18 cellular contexts compared by ENCODE assay signal in the genomic region with DNA sequence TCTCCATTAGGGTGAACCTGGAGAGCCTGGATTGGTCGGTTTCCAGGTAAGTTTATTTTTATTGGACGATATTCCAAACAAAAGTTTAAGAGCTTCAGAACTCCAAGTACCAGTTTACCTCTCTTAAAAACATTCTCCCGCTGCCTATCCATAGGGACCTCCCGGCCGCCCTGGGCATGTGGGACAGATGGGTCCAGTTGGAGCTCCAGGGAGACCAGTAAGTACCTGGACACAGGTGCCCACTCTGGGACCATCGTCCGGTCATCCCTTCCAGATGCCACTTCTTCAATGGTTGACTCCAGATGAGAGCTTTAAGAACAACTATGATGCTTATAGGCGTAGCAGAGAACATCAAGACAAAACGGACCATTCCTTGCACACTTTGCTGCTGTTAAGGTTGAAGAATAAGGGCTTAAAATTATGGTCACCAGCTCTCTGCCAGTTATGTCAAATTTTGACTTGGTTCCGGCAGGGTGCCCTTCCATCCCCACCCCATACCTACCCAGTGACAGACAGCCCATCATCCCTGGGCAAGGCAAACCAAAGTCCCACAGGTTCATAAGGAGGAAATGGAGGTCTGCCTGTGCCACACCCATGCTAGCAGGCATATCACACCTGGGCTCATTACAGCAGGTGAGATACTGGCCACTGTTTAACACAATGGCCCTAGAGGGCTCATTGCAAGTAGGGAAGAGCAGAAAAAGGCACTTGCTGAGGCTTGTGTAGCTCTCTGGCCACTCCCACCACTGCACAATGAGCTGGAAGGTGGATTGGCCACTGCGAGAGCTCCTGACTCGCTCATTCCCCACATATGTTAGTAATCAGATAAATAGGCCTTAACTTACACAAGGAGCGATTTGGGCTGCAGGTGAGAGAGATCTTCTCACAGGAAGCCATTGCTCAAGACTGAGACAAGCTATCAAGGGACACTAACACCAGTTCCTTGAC.
DNase-seq lines count a peak whose midpoint lies in the region; ATAC-seq and TF ChIP-seq lines count a peak whose summit lies in the region.
"Had no signal": no experiment of that assay in that cellular context is flagged by ENCODE, and none has a peak within 500 bp of the region (broad histone marks: within the 10 kb centered on the region; RNA-seq: fewer than 3 reads in every experiment).

No MANE protein-coding gene starts in this region.

- H3K27me3 ChIP-seq in left ventricle myocardium inferior (ENCODE audit: low read depth) (no peaks in the 10 kb centered on the region), tibial artery (no peaks in the 10 kb centered on the region)

- no peak overlapping the region for H3K4me3 ChIP-seq in left ventricle myocardium inferior
- H3K4me3 ChIP-seq in coronary artery = no peak overlapping the region
- H3K4me3 ChIP-seq in tibial artery = no peak overlapping the region
- H3K4me3 ChIP-seq: GM12878 had no signal

- H3K9me3 ChIP-seq in left ventricle myocardium inferior (replicated peaks) (no peaks in the 10 kb centered on the region), tibial artery (no peaks in the 10 kb centered on the region)

- H3K36me3 ChIP-seq in left ventricle myocardium inferior (peaks cover 73% of the 10 kb centered on the region), tibial artery (peaks cover 53 to 73% (median 63%) of the 10 kb centered on the region in 3 donors)

- no peak for ATAC-seq in left ventricle myocardium superior
- peak; percentile 92 for ATAC-seq in left colon
- ATAC-seq in GM18498 (IDR thresholded peaks at IDR 0.05; ENCODE audit: unreplicated experiment) = no peak
- ATAC-seq: GM12878 had no signal

- TF ChIP-seq CTCF in left ventricle myocardium inferior (IDR thresholded peaks at IDR 0.05; ENCODE audit: borderline replicate concordance) = no peak
- no peak for TF ChIP-seq CTCF in coronary artery (IDR thresholded peaks at IDR 0.05)
- TF ChIP-seq CTCF in tibial artery (IDR thresholded peaks at IDR 0.05) = no peak
- TF ChIP-seq CTCF in GM13977 (IDR thresholded peaks at IDR 0.05; ENCODE audit: extremely low read depth, insufficient read depth, missing control alignments) = no peak

- in situ Hi-C loops in GM13977 (cut with MboI; ENCODE audit: low pct_unique_long_range_greater_than_20kb, low sequenced_read_pairs, unreplicated experiment) = no loop called here

- intact Hi-C loops in left ventricle myocardium inferior (cut with micrococcal nuclease) (no loop called here), left ventricle myocardium superior (cut with micrococcal nuclease) (loop anchor here (10.0 kb wide), 1 partner anchor 206 kb away; no protein-coding TSS in a partner anchor), left colon (cut with DNase I, micrococcal nuclease) (no loop called here), tibial artery (cut with DNase I; ENCODE audit: low total_unique reads) (no loop called here)

- peaks cover 71% of the 10 kb centered on the region for H3K4me1 ChIP-seq in left ventricle myocardium inferior
- H3K4me1 ChIP-seq in tibial artery = peaks cover 0 to 45% (median 27%) of the 10 kb centered on the region in 4 donors

- DNase-seq in left ventricle myocardium inferior (no peak), left ventricle myocardium superior (no peak), coronary artery (ENCODE audit: low spot score) (peak; percentile 60), left colon (no peak), tibial artery (no peak), GM13977 (ENCODE audit: low spot score) (no peak)
- DNase-seq: CD8-positive, alpha-beta memory T cell; DMS53; EL; NCI-H1105; NCI-H2081; NCI-H2171 treated with DMSO at 0.1 percent for 48 hours; NCI-H446; NCI-H69; NK-92 treated with Interleukin-12 subunit alpha and Interleukin-12 subunit beta, amount 100 ng/mL, for 24 hours; SIG-M5 had no signal

- peak overlapping the region; percentile 70 for H3K27ac ChIP-seq in left ventricle myocardium inferior (replicated peaks)
- peak overlapping the region; percentile 58 to 77 for H3K27ac ChIP-seq in coronary artery
- H3K27ac ChIP-seq in tibial artery = peak overlapping the region; percentile 28 to 73
